Comparison of ENCODE assay signal across 38 cellular contexts in the genomic region with DNA sequence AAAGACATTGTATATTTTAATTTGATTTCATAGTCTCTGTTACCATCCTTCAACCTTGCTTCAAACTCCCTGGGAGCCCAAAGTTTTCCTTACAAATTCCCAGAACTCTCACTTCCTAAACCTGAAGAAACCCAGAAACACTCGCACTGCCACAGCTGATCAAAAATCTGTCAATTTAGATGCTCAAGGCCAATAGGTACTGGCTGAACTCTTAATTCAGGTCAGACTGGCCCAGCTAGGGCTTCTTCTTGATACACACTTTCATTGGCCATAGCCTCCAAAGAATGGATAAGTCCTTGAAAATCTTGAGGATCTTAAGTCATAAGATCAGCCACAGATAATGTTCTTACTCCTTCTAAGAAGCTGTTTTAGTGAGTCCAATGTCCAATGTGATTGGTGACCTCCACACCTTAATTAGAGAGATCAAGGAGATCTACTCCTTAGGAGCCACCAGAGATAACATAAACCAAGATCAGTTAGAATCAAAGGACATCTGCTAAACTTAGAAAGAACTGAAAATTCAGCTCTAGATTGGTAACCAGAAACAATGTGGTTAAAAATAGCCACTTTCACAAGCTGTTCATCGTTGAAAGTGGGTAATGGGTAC. TPM values are rescaled to one million over a fixed set of nuclear protein-coding genes. Genes with fewer than 3 reads are reported as not detected.
"Had no signal": no experiment of that assay in that cellular context is flagged by ENCODE, and none has a peak within 500 bp of the region (broad histone marks: within the 10 kb centered on the region; RNA-seq: fewer than 3 reads in every experiment).

No MANE protein-coding gene starts in this region.

- ATAC-seq: activated CD8-positive, alpha-beta memory T cell treated with anti-CD3 and anti-CD28 coated beads, Interleukin-2, amount 10 ng/mL, durations not matched to agents 7 days and 5 days; PC-3; SK-N-SH treated with all-trans-retinoic acid at 6 μM for 48 hours had no signal

- H3K9me3 Mint-ChIP-seq: activated B cell treated with CpG ODN at 0.5 μM for 24 hours; activated CD4-positive, alpha-beta memory T cell treated with anti-CD3 and anti-CD28 coated beads, Interleukin-2, amount 10 ng/mL, durations not matched to agents 7 days and 5 days; activated naive CD4-positive, alpha-beta T cell treated with anti-CD3 and anti-CD28 coated beads, Interleukin-2, amount 50 U/mL, for 24 hours; activated naive CD8-positive, alpha-beta T cell treated with anti-CD3 and anti-CD28 coated beads, Interleukin-2, amount 10 ng/mL, durations not matched to agents 7 days and 5 days; activated T-helper 2 cell treated with anti-CD3 and anti-CD28 coated beads, Interferon-gamma antibody, Interleukin-2, Interleukin-4, amounts not matched to agents 10 μg/mL and 5 μg/mL and 100 μg/mL, durations not matched to agents 14 hours and 24 hours and 36 hours had no signal

- H3K27me3 Mint-ChIP-seq: activated B cell treated with CpG ODN at 0.5 μM for 24 hours; activated CD4-positive, alpha-beta memory T cell treated with anti-CD3 and anti-CD28 coated beads, Interleukin-2, amount 10 ng/mL, durations not matched to agents 7 days and 5 days; activated CD8-positive, alpha-beta memory T cell treated with anti-CD3 and anti-CD28 coated beads, Interleukin-2, amount 10 ng/mL, durations not matched to agents 7 days and 5 days; activated naive CD4-positive, alpha-beta T cell treated with anti-CD3 and anti-CD28 coated beads, Interleukin-2, amount 50 U/mL, for 24 hours; activated naive CD8-positive, alpha-beta T cell treated with anti-CD3 and anti-CD28 coated beads, Interleukin-2, amount 10 ng/mL, durations not matched to agents 7 days and 5 days had no signal

- H3K4me1 ChIP-seq: ascending aorta, Peyer's patch, SJSA1 had no signal

- H3K9me3 ChIP-seq: ascending aorta, Peyer's patch, SJSA1 had no signal

- H3K27ac Mint-ChIP-seq: activated B cell treated with CpG ODN at 0.5 μM for 24 hours; activated CD4-positive, alpha-beta memory T cell treated with anti-CD3 and anti-CD28 coated beads, Interleukin-2, amount 10 ng/mL, durations not matched to agents 7 days and 5 days; activated CD8-positive, alpha-beta memory T cell treated with anti-CD3 and anti-CD28 coated beads, Interleukin-2, amount 10 ng/mL, durations not matched to agents 7 days and 5 days; activated naive CD4-positive, alpha-beta T cell treated with anti-CD3 and anti-CD28 coated beads, Interleukin-2, amount 50 U/mL, for 24 hours; activated naive CD8-positive, alpha-beta T cell treated with anti-CD3 and anti-CD28 coated beads, Interleukin-2, amount 10 ng/mL, durations not matched to agents 7 days and 5 days; activated T-helper 2 cell treated with anti-CD3 and anti-CD28 coated beads, Interferon-gamma antibody, Interleukin-2, Interleukin-4, amounts not matched to agents 10 μg/mL and 5 μg/mL and 100 μg/mL, durations not matched to agents 14 hours and 24 hours and 36 hours had no signal

- H3K36me3 ChIP-seq: Peyer's patch had no signal

- H3K27ac ChIP-seq: ascending aorta, cardiac muscle cell, Peyer's patch, SJSA1 had no signal

- H3K4me3 Mint-ChIP-seq: activated B cell treated with CpG ODN at 0.5 μM for 24 hours; activated CD4-positive, alpha-beta memory T cell treated with anti-CD3 and anti-CD28 coated beads, Interleukin-2, amount 10 ng/mL, durations not matched to agents 7 days and 5 days; activated CD8-positive, alpha-beta memory T cell treated with anti-CD3 and anti-CD28 coated beads, Interleukin-2, amount 10 ng/mL, durations not matched to agents 7 days and 5 days; activated naive CD4-positive, alpha-beta T cell treated with anti-CD3 and anti-CD28 coated beads, Interleukin-2, amount 50 U/mL, for 24 hours; activated naive CD8-positive, alpha-beta T cell treated with anti-CD3 and anti-CD28 coated beads, Interleukin-2, amount 10 ng/mL, durations not matched to agents 7 days and 5 days had no signal

- H3K27me3 ChIP-seq: ascending aorta, cardiac muscle cell, Peyer's patch, SJSA1 had no signal

- H3K4me3 ChIP-seq: ascending aorta, cardiac muscle cell, Peyer's patch, SJSA1 had no signal

- DNase-seq: activated B cell treated with CpG ODN at 0.5 μM for 24 hours; activated CD4-positive, alpha-beta memory T cell treated with anti-CD3 and anti-CD28 coated beads, Interleukin-2, amount 10 ng/mL, durations not matched to agents 7 days and 5 days; activated CD4-positive, alpha-beta T cell treated with anti-CD3 and anti-CD28 coated beads for 48 hours; activated CD4-positive, CD25-positive, alpha-beta regulatory T cell treated with anti-CD3 and anti-CD28 coated beads, Interleukin-2, amount 50 U/mL, for 72 hours; activated CD8-positive, alpha-beta memory T cell treated with anti-CD3 and anti-CD28 coated beads for 24 hours; activated CD8-positive, alpha-beta memory T cell treated with anti-CD3 and anti-CD28 coated beads, Interleukin-2, amount 10 ng/mL, durations not matched to agents 7 days and 5 days; activated CD8-positive, alpha-beta memory T cell treated with anti-CD3 and anti-CD28 coated beads, Interleukin-2, amount 50 U/mL, for 48 hours; activated gamma-delta T cell; activated naive CD4-positive, alpha-beta T cell treated with Interleukin-2 at 50 U/mL for 16 hours; activated naive CD8-positive, alpha-beta T cell treated with anti-CD3 and anti-CD28 coated beads, Interleukin-2, amount 10 ng/mL, durations not matched to agents 7 days and 5 days; amygdala; KG1; NCI-H1092 treated with DMSO at 0.1 percent for 48 hours; NCI-H1417; NCI-H146; NCI-H187; NCI-H2029 treated with DMSO at 0.1 percent for 48 hours; NCI-H2107; NCI-H2171 treated with DMSO at 0.1 percent for 48 hours; NCI-H2227 treated with DMSO at 0.1 percent for 48 hours; NCI-H446; NCI-H510A treated with DMSO at 0.1 percent for 48 hours; NCI-H526 treated with DMSO at 0.1 percent for 48 hours; NCI-H774; NK-92 treated with Interleukin-12 subunit alpha and Interleukin-12 subunit beta, amount 100 ng/mL, for 24 hours; PC-3; Peyer's patch; RPMI8226; SHP77 treated with DMSO at 0.1 percent for 48 hours; T-helper 1 cell; T-helper 2 cell; T-helper 9 cell had no signal

RNA-seq across cellular contexts. Expression of gene KCNE5, which starts 56.6 kb away (rescaled TPM):
- total RNA-seq: ascending aorta, PC-3, Peyer's patch, SJSA1 had no signal
